7 cellular contexts compared by ENCODE assay signal in the genomic region with DNA sequence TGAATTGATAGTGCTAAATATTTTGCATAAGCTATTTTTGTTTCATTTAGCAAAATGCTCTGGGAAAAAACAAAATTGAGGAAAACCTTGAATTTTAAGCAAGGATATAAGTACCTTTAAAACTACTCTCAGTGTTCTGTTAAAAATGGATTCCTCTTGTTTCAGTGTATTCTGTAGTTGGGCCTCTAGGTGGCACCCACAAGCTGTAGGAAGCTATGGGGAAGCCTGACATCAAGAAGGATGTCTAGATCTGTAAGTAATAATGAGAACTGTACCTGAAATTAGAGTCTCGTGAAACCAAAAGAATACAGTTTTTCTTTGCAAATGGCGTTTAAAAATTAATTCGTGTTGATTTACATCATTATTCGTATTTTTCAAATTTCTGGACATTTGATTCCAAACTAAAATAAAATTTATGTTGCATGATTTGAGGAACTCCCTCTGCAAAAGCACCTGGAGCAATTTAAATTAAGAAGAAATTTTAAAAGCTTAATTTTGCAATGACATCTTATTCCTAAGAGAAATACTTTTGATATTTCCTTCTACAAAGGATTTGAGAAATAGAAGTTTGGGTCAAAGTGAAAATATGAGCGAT. TPM values are rescaled to one million over a fixed set of nuclear protein-coding genes. Genes with fewer than 3 reads are reported as not detected.
A peak's percentile ranks its signal among the peaks of the same experiment; 100 is the strongest.
DNase-seq lines count a peak whose midpoint lies in the region; ATAC-seq and TF ChIP-seq lines count a peak whose summit lies in the region.

No MANE protein-coding gene starts in this region.

- no peak overlapping the region for H3K56ac ChIP-seq in IMR-90 (ENCODE audit: extremely low read depth, insufficient read depth, low read length)

- no peak overlapping the region for H3K4ac ChIP-seq in IMR-90 (ENCODE audit: low read depth, low read length)

- peak; percentile 44 for DNase-seq in GM10266 (ENCODE audit: extremely low spot score)
- DNase-seq in IMR-90: peak; percentile 62
- peak; percentile 44 to 79 for DNase-seq in SJCRH30
- DNase-seq in activated naive CD4-positive, alpha-beta T cell treated with anti-CD3 and anti-CD28 coated beads, Interleukin-2, amount 50 U/mL, for 72 hours (ENCODE audit: low spot score in 2 of 2): peak in 1 of 2 donors; percentile 47
- peak in 1 of 2 donors; percentile 25 for DNase-seq in heart right ventricle
- DNase-seq in sigmoid colon: no peak

- H2AK5ac ChIP-seq in IMR-90 (ENCODE audit: low read depth, low read length): no peak overlapping the region

- H3K4me1 ChIP-seq in IMR-90 (ENCODE audit: control insufficient read depth, insufficient read depth, low read length) (no peaks in the 10 kb centered on the region), SJCRH30 (no peaks in the 10 kb centered on the region), heart right ventricle (peaks cover 0 to 7% (median 0%) of the 10 kb centered on the region in 9 donors), sigmoid colon (no peaks in the 10 kb centered on the region)

- H3K4me3 ChIP-seq in IMR-90 (ENCODE audit: insufficient read depth, low read depth, low read length) (no peak overlapping the region), SJCRH30 (no peak overlapping the region), heart right ventricle (no peak overlapping the region), sigmoid colon (no peak overlapping the region)

- no peak overlapping the region for H3K4me2 ChIP-seq in IMR-90 (ENCODE audit: low read depth, low read length)

- H3K9me3 Mint-ChIP-seq in activated naive CD4-positive, alpha-beta T cell treated with anti-CD3 and anti-CD28 coated beads, Interleukin-2, amount 50 U/mL, for 72 hours: peaks cover 0 to under 1% of the 10 kb centered on the region in 2 donors

- BruUV-seq in IMR-90 (replicated peaks; lab: Mats Ljungman, UMichigan): no TSS peak

- H2BK15ac ChIP-seq in IMR-90 (ENCODE audit: low read depth, low read length): no peak overlapping the region

- H3K36me3 ChIP-seq in IMR-90 (ENCODE audit: control insufficient read depth, insufficient read depth, low read length) (no peaks in the 10 kb centered on the region), SJCRH30 (no peaks in the 10 kb centered on the region), heart right ventricle (no peaks in the 10 kb centered on the region), sigmoid colon (no peaks in the 10 kb centered on the region)

- no peaks in the 10 kb centered on the region for H4K20me1 ChIP-seq in IMR-90 (ENCODE audit: insufficient read depth, low read length)

- H3K9ac ChIP-seq in IMR-90 (ENCODE audit: low read depth, low read length): no peak overlapping the region

- no peak overlapping the region for H3K27ac Mint-ChIP-seq in activated naive CD4-positive, alpha-beta T cell treated with anti-CD3 and anti-CD28 coated beads, Interleukin-2, amount 50 U/mL, for 72 hours

- H3K18ac ChIP-seq in IMR-90 (ENCODE audit: low read depth, low read length): no peak overlapping the region

- no peaks in the 10 kb centered on the region for H3K9me1 ChIP-seq in IMR-90 (ENCODE audit: insufficient read depth, low read length)

- no peak overlapping the region for H4K5ac ChIP-seq in IMR-90 (ENCODE audit: low read depth, low read length)

- peaks cover 0 to under 1% of the 10 kb centered on the region in 2 donors for H3K36me3 Mint-ChIP-seq in activated naive CD4-positive, alpha-beta T cell treated with anti-CD3 and anti-CD28 coated beads, Interleukin-2, amount 50 U/mL, for 72 hours

- CTCF ChIA-PET in IMR-90 (lab: Yijun Ruan, JAX): interaction anchor here (0.8 to 1.1 kb wide), 4 partner anchors 132 to 678 kb away, joined by 3 to 4 read pairs (median 3); no protein-coding TSS in a partner anchor

- peak; percentile 88 for TF ChIP-seq RAD21 in IMR-90 (IDR thresholded peaks at IDR 0.05; ENCODE audit: low read length)

- TF ChIP-seq CTCF in GM10266 (IDR thresholded peaks at IDR 0.05; ENCODE audit: control insufficient read depth, insufficient read depth, low read depth, missing control alignments) (peak; percentile 87), IMR-90 (conservative IDR thresholded peaks at IDR 0.05; ENCODE audit: low read depth, low read length) (peak; percentile 88), heart right ventricle (IDR thresholded peaks at IDR 0.05) (peak; percentile 55 to 90 (median 80)), sigmoid colon (IDR thresholded peaks at IDR 0.05) (peak; percentile 14 to 84 (median 54))

- no peak overlapping the region for H2BK5ac ChIP-seq in IMR-90 (ENCODE audit: low read depth, low read length, poor library complexity, severe bottlenecking)

- no peak overlapping the region for H4K91ac ChIP-seq in IMR-90 (ENCODE audit: insufficient read depth, low read depth, low read length)

- TF ChIP-seq POLR2A in IMR-90 (IDR thresholded peaks at IDR 0.05; ENCODE audit: low read depth, low read length): no peak
- no peak for TF ChIP-seq POLR2A in sigmoid colon (IDR thresholded peaks at IDR 0.05)

- H2BK120ac ChIP-seq in IMR-90 (ENCODE audit: low read depth, low read length): no peak overlapping the region

- H3K23ac ChIP-seq in IMR-90 (ENCODE audit: low read depth, low read length): no peak overlapping the region

- TF ChIP-seq EP300 in sigmoid colon (IDR thresholded peaks at IDR 0.05): no peak

- no CpG with 5 or more reads among the region's 5 CpGs for WGBS in IMR-90 (ENCODE audit: extremely low coverage in 2 of 2, insufficient read length in 1 of 2), 2 experiments
- WGBS in heart right ventricle, 2 donors: 20 to 23% methylated on average over 5 of the region's 5 CpGs
- 7 to 18% methylated on average over 5 of the region's 5 CpGs for WGBS in sigmoid colon, 2 donors

- ATAC-seq in GM21723 (IDR thresholded peaks at IDR 0.05; ENCODE audit: unreplicated experiment) (peak; percentile 97), IMR-90 (ENCODE audit: low read depth) (peak; percentile 96), heart right ventricle (no peak)
- ATAC-seq in activated naive CD4-positive, alpha-beta T cell treated with anti-CD3 and anti-CD28 coated beads, Interleukin-2, amount 50 U/mL, for 72 hours: peak; percentile 76 to 81

- dilution Hi-C loops in IMR-90 (cut with HindIII; ENCODE audit: low sequenced_read_pairs, unreplicated experiment): no loop called here

- H3K27ac ChIP-seq in IMR-90 (ENCODE audit: insufficient read depth, low read length) (no peak overlapping the region), SJCRH30 (no peak overlapping the region), heart right ventricle (no peak overlapping the region), sigmoid colon (no peak overlapping the region)

- no peak overlapping the region for H2AFZ ChIP-seq in IMR-90 (replicated peaks; ENCODE audit: low read length, poor library complexity)

- H3K79me1 ChIP-seq in IMR-90 (ENCODE audit: low read depth in 1 of 2, low read length in 2 of 2): no peaks in the 10 kb centered on the region

- H4K8ac ChIP-seq in IMR-90 (ENCODE audit: low read depth in 2 of 2, low read length in 2 of 2): no peak overlapping the region

- H2AK9ac ChIP-seq in IMR-90 (replicated peaks; ENCODE audit: low read depth, low read length, poor library complexity): no peak overlapping the region

- H3K14ac ChIP-seq in IMR-90 (replicated peaks; ENCODE audit: low read depth, low read length): no peak overlapping the region

- in situ Hi-C loops in IMR-90 (cut with MboI; ENCODE audit: low sequenced_read_pairs): no loop called here

- POLR2A ChIA-PET in IMR-90 (lab: Charles Lee; ENCODE audit: unreplicated experiment): interaction anchor here (0.6 kb wide), 1 partner anchor 473 kb away, joined by 4 read pairs; no protein-coding TSS in a partner anchor

- H3K9me3 ChIP-seq in IMR-90 (ENCODE audit: control insufficient read depth, insufficient read depth, low read length) (no peaks in the 10 kb centered on the region), SJCRH30 (replicated peaks) (no peaks in the 10 kb centered on the region), heart right ventricle (no peaks in the 10 kb centered on the region), sigmoid colon (no peaks in the 10 kb centered on the region)

- intact Hi-C loops in IMR-90 (cut with micrococcal nuclease) (loop anchor here (1.0 to 10.0 kb wide), 4 partner anchors 226 to 1386 kb away; no protein-coding TSS in a partner anchor), heart right ventricle (cut with DNase I) (loop anchor here in 6 of 10 donors (2.0 to 10.0 kb wide), 4 partner anchors 666 to 674 kb away; no protein-coding TSS in a partner anchor), sigmoid colon (cut with DNase I) (loop anchor here (1.0 kb wide), 1 partner anchor 672 kb away; no protein-coding TSS in a partner anchor)

- H3K27me3 ChIP-seq in IMR-90 (ENCODE audit: control insufficient read depth, insufficient read depth, low read length) (no peaks in the 10 kb centered on the region), SJCRH30 (no peaks in the 10 kb centered on the region), heart right ventricle (no peaks in the 10 kb centered on the region), sigmoid colon (no peaks in the 10 kb centered on the region)

- H2BK20ac ChIP-seq in IMR-90 (ENCODE audit: low read depth, low read length): no peak overlapping the region

TF ChIP-seq in IMR-90, 13 proteins besides CTCF, POLR2A, EP300 and RAD21:
- no peak for TF ChIP-seq MAFK (IDR thresholded peaks at IDR 0.05; ENCODE audit: low read depth, low read length)
- TF ChIP-seq SMC3 (IDR thresholded peaks at IDR 0.05; ENCODE audit: low read depth, low read length): peak; percentile 85

RNA-seq across cellular contexts. Expression of gene TMPRSS11E, which starts 51.2 kb away (rescaled TPM):
- total RNA-seq in IMR-90 (2012; rRNA removed): not detected in 2 replicates
- not detected in 2 replicates for polyA plus RNA-seq in IMR-90 (2012; rRNA removed)
- polyA plus RNA-seq in IMR-90 (2012; cell fraction: cytosol; rRNA removed): not detected in 2 replicates
- not detected in 2 replicates for polyA plus RNA-seq in IMR-90 (2012; cell fraction: nucleus; rRNA removed; ENCODE audit: low replicate concordance)
- total RNA-seq in SJCRH30 (2014; rRNA removed; shearing (Covaris generic)): not detected in 2 replicates
- under 1 TPM in 1 of 2 donors, not detected in 1; 0.11 TPM for total RNA-seq in activated naive CD4-positive, alpha-beta T cell treated with anti-CD3 and anti-CD28 coated beads, Interleukin-2, amount 50 U/mL, for 72 hours
- not detected for total RNA-seq in heart right ventricle
- under 1 TPM in 1 of 2 donors, not detected in 1; 0.06 TPM for polyA plus RNA-seq in heart right ventricle
- total RNA-seq in sigmoid colon: not detected
- polyA plus RNA-seq in sigmoid colon: under 1 TPM in 1 of 3 donors, not detected in 2; 0.09 TPM

Comparison
In these comparisons a context has a peak if more than half of its experiments do, and no peak if none do; other contexts are left out.
1. ATAC-seq: peak in GM21723 (single experiment), IMR-90 (single experiment) and activated naive CD4-positive, alpha-beta T cell treated with anti-CD3 and anti-CD28 coated beads, Interleukin-2, amount 50 U/mL, for 72 hours (2 of 2); none in heart right ventricle (0 of 8).
2. Peak in every context shown above with its lines, with median percentiles within 50 percentile points of each other: CTCF ChIP-seq.